Comparison of ENCODE assay signal across 25 cellular contexts in genomic region chr10:116972136-116972535, GRCh38. TPM values are rescaled to one million over a fixed set of nuclear protein-coding genes. Genes with fewer than 3 reads are reported as not detected.
A peak's percentile ranks its signal among the peaks of the same experiment; 100 is the strongest.
DNase-seq lines count a peak whose midpoint lies in the region; ATAC-seq lines count a peak whose summit lies in the region.
"Had no signal": no experiment of that assay in that cellular context is flagged by ENCODE, and none has a peak within 500 bp of the region (broad histone marks: within the 10 kb centered on the region; RNA-seq: fewer than 3 reads in every experiment).

No MANE protein-coding gene starts in this region.

- H3K4me3 Mint-ChIP-seq in activated CD4-positive, alpha-beta T cell treated with anti-CD3 and anti-CD28 coated beads for 36 hours, result no peak overlapping the region
- H3K4me3 Mint-ChIP-seq: IgD-negative memory B cell had no signal

- no peaks in the 10 kb centered on the region for H3K36me3 Mint-ChIP-seq in activated CD4-positive, alpha-beta T cell treated with anti-CD3 and anti-CD28 coated beads for 36 hours (ENCODE audit: low read depth)
- H3K36me3 Mint-ChIP-seq: IgD-negative memory B cell had no signal

- no peak overlapping the region for H3K27ac Mint-ChIP-seq in activated CD4-positive, alpha-beta T cell treated with anti-CD3 and anti-CD28 coated beads for 36 hours

- intact Hi-C loops in activated CD4-positive, alpha-beta T cell treated with anti-CD3 and anti-CD28 coated beads for 36 hours (cut with DNase I, micrococcal nuclease), result no loop called here

- no peaks in the 10 kb centered on the region for H3K9me3 Mint-ChIP-seq in activated CD4-positive, alpha-beta T cell treated with anti-CD3 and anti-CD28 coated beads for 36 hours (ENCODE audit: low read depth)
- H3K9me3 Mint-ChIP-seq: IgD-negative memory B cell had no signal

- H3K4me1 Mint-ChIP-seq in activated CD4-positive, alpha-beta T cell treated with anti-CD3 and anti-CD28 coated beads for 36 hours, result no peaks in the 10 kb centered on the region
- H3K4me1 Mint-ChIP-seq: IgD-negative memory B cell had no signal

- H3K27me3 Mint-ChIP-seq in activated CD4-positive, alpha-beta T cell treated with anti-CD3 and anti-CD28 coated beads for 36 hours, result no peaks in the 10 kb centered on the region
- H3K27me3 Mint-ChIP-seq: IgD-negative memory B cell had no signal

- peak overlapping the region; percentile 95 for H3K27ac ChIP-seq in caudate nucleus (ENCODE audit: low read depth, low read length)
- H3K27ac ChIP-seq: GM23248 had no signal

- DNase-seq in NCI-H82 (lab: John Stamatoyannopoulos, UW) (peak; percentile 21), NCI-H82 treated with DMSO at 0.1 percent for 48 hours (lab: John Stamatoyannopoulos, UW; ENCODE audit: unreplicated experiment) (no peak), caudate nucleus (lab: John Stamatoyannopoulos, UW) (peak in 2 of 61 donors; percentile 16 to 43), left kidney (ENCODE audit: low read depth, low spot score) (peak; percentile 4), NCI-H1436 treated with DMSO at 0.1 percent for 48 hours (lab: John Stamatoyannopoulos, UW) (no peak), NCI-H526 treated with DMSO at 0.1 percent for 48 hours (lab: John Stamatoyannopoulos, UW) (no peak)
- no peak for DNase-seq in activated CD4-positive, alpha-beta T cell treated with anti-CD3 and anti-CD28 coated beads for 36 hours
- DNase-seq: 8988T, ACHN, Calu3, DMS53, GM23248, H7, NCI-H1092, NCI-H1417 treated with DMSO at 0.1 percent for 48 hours, NCI-H1930, NCI-H2107, NCI-H446 treated with DMSO at 0.1 percent for 48 hours, NCI-H69, PC-3, SK-N-SH, SW 1271 had no signal

- POLR2A ChIA-PET in activated CD4-positive, alpha-beta T cell treated with anti-CD3 and anti-CD28 coated beads for 36 hours (lab: Charles Lee), result no interaction called here

- ATAC-seq in HG02973 (IDR thresholded peaks at IDR 0.05; ENCODE audit: unreplicated experiment), result no peak
- no peak for ATAC-seq in activated CD4-positive, alpha-beta T cell treated with anti-CD3 and anti-CD28 coated beads for 36 hours
- ATAC-seq: GM12878, PC-3 had no signal

- CTCF ChIA-PET in activated CD4-positive, alpha-beta T cell treated with anti-CD3 and anti-CD28 coated beads for 36 hours (lab: Charles Lee), result interaction anchor here (1.4 kb wide), 1 partner anchor 12 kb away, joined by 3 read pairs; no protein-coding TSS in a partner anchor

RNA-seq across cellular contexts. Expression of gene SHTN1, which starts 32.9 kb away (rescaled TPM):
- under 1 TPM; 0.37 to 0.43 TPM for total RNA-seq in activated CD4-positive, alpha-beta T cell treated with anti-CD3 and anti-CD28 coated beads for 36 hours

Comparison
In these comparisons a context has a peak if more than half of its experiments do, and no peak if none do; other contexts are left out.
1. DNase-seq: peak in NCI-H82 (single experiment) and left kidney (single experiment); none in NCI-H82 treated with DMSO at 0.1 percent for 48 hours (single experiment), NCI-H1436 treated with DMSO at 0.1 percent for 48 hours (single experiment), NCI-H526 treated with DMSO at 0.1 percent for 48 hours (single experiment) and activated CD4-positive, alpha-beta T cell treated with anti-CD3 and anti-CD28 coated beads for 36 hours (single experiment).